Comparison of ENCODE assay signal across 8 cellular contexts in the genomic region with DNA sequence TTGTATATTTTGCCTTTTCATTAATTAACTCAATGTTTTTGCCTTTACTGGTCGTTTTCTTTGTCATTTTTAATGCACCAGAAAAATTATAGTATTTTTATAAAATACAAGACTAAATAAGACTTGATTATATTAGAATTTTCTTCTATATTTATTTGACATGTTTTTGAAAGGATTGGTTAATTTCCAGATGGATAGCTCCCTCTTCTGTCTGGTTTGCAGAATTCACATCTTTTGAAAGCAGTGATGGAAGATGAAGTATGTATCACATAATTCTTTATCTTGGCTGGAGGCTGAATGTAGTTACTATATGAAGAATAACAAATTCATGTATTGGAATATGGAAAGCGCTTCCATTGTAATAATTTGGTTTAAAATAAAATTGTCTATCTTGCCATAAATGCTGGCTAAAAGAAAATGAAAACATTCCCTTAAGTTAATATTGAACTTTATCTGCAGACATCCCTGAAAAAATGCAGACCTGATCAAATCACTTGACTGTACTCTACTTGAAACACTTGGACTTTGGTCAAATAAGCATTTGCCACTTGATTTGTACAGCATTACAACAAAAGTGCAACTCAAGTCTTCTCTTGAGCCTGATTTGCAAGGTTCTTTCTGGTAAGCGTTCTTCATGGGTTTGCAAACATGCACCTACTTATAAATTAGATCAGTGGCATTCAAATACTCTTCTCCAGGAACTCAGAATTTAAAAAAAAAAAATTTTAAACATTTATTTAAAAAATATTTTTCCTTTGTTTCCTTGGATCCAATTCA.
DNase-seq lines count a peak whose midpoint lies in the region; ATAC-seq, FAIRE-seq and TF ChIP-seq lines count a peak whose summit lies in the region.

No MANE protein-coding gene starts in this region.

- in situ Hi-C loops in GM13977 (cut with MboI; ENCODE audit: low pct_unique_long_range_greater_than_20kb, low sequenced_read_pairs, unreplicated experiment), result no loop called here

- H3K4me1 Mint-ChIP-seq in endothelial cell (ENCODE audit: unreplicated experiment), result peaks cover 21% of the 10 kb centered on the region
- no peaks in the 10 kb centered on the region for H3K4me1 Mint-ChIP-seq in T-cell

- CTCF ChIA-PET in T-cell (lab: Charles Lee), result no interaction called here

- TF ChIP-seq CTCF in GM13977 (IDR thresholded peaks at IDR 0.05; ENCODE audit: extremely low read depth, insufficient read depth, missing control alignments) (peak; percentile 46), endothelial cell (IDR thresholded peaks at IDR 0.05; ENCODE audit: unreplicated experiment) (peak; percentile 58)

- H3K4me3 Mint-ChIP-seq in endothelial cell (ENCODE audit: unreplicated experiment) (no peak overlapping the region), T-cell (no peak overlapping the region)

- peak; percentile 98 for FAIRE-seq in A204.1 (lab: Jason Lieb, UNC)

- DNase-seq in GM13977 (ENCODE audit: low spot score) (no peak), NCI-H748 treated with DMSO at 0.1 percent for 48 hours (lab: John Stamatoyannopoulos, UW) (peak; percentile 53), endothelial cell (ENCODE audit: low spot score) (no peak), putamen (ENCODE audit: low spot score) (peak; percentile 59), T-cell (no peak), NCI-H128 (lab: John Stamatoyannopoulos, UW; ENCODE audit: unreplicated experiment) (no peak)

- ATAC-seq in T-cell (replicated peaks in 1 of 4) (no peak), GM21723 (IDR thresholded peaks at IDR 0.05; ENCODE audit: unreplicated experiment) (no peak)

- H3K36me3 Mint-ChIP-seq in endothelial cell (ENCODE audit: low read depth, unreplicated experiment) (no peaks in the 10 kb centered on the region), T-cell (no peaks in the 10 kb centered on the region)

- POLR2A ChIA-PET in T-cell (lab: Charles Lee), result no interaction called here

- no peaks in the 10 kb centered on the region for H3K27me3 Mint-ChIP-seq in endothelial cell (ENCODE audit: unreplicated experiment)
- H3K27me3 Mint-ChIP-seq in T-cell, result peaks cover 0 to 7% of the 10 kb centered on the region in 2 donors

- no peak overlapping the region for H3K27ac Mint-ChIP-seq in endothelial cell (ENCODE audit: unreplicated experiment)
- H3K27ac Mint-ChIP-seq in T-cell, result no peak overlapping the region

- H3K9me3 Mint-ChIP-seq in endothelial cell (ENCODE audit: unreplicated experiment) (no peaks in the 10 kb centered on the region), T-cell (no peaks in the 10 kb centered on the region)

Comparison
In these comparisons a context has a peak if more than half of its experiments do, and no peak if none do; other contexts are left out.
1. DNase-seq: peak in NCI-H748 treated with DMSO at 0.1 percent for 48 hours (single experiment) and putamen (single experiment); none in GM13977 (single experiment), endothelial cell (single experiment), T-cell (0 of 34) and NCI-H128 (single experiment).